Comparison of ENCODE assay signal across 10 cellular contexts in genomic region chr5:161545701-161546462, GRCh38. TPM values are rescaled to one million over a fixed set of nuclear protein-coding genes. Genes with fewer than 3 reads are reported as not detected.
DNase-seq lines count a peak whose midpoint lies in the region; ATAC-seq and TF ChIP-seq lines count a peak whose summit lies in the region.
"Had no signal": no experiment of that assay in that cellular context is flagged by ENCODE, and none has a peak within 500 bp of the region (broad histone marks: within the 10 kb centered on the region; RNA-seq: fewer than 3 reads in every experiment).

No MANE protein-coding gene starts in this region.

- H3K36me3 Mint-ChIP-seq in activated T-cell treated with anti-CD3 and anti-CD28 coated beads, Interleukin-2, amount 50 U/mL, for 72 hours (ENCODE audit: insufficient read depth in 2 of 2): peaks cover 0 to 3% of the 10 kb centered on the region in 2 donors

- peak overlapping the region; percentile 70 to 79 for H3K4me3 Mint-ChIP-seq in activated T-cell treated with anti-CD3 and anti-CD28 coated beads, Interleukin-2, amount 50 U/mL, for 72 hours

- H3K4me1 Mint-ChIP-seq in activated T-cell treated with anti-CD3 and anti-CD28 coated beads, Interleukin-2, amount 50 U/mL, for 72 hours (ENCODE audit: low read depth): peaks cover 16% of the 10 kb centered on the region

- H3K4me3 ChIP-seq in esophagus squamous epithelium (peak overlapping the region in 3 of 4 donors; percentile 36 to 61 (median 44)), testis (peak overlapping the region; percentile 31 to 64)

- no peak for ATAC-seq in activated T-cell treated with anti-CD3 and anti-CD28 coated beads, Interleukin-2, amount 50 U/mL, for 72 hours (replicated peaks in 1 of 2)
- ATAC-seq in HG03457 (IDR thresholded peaks at IDR 0.05; ENCODE audit: unreplicated experiment): peak; percentile 13
- no peak for ATAC-seq in GM21367 (IDR thresholded peaks at IDR 0.05; ENCODE audit: unreplicated experiment)

- 20 to 29% methylated on average over 10 to 13 of the region's 13 CpGs for WGBS in esophagus squamous epithelium, 2 donors
- 15 to 27% methylated on average over 13 of the region's 13 CpGs for WGBS in testis, 2 donors

- no peak overlapping the region for H3K27ac Mint-ChIP-seq in activated T-cell treated with anti-CD3 and anti-CD28 coated beads, Interleukin-2, amount 50 U/mL, for 72 hours

- H3K27me3 ChIP-seq in esophagus squamous epithelium (peaks cover 0 to 80% (median 8%) of the 10 kb centered on the region in 4 donors), testis (no peaks in the 10 kb centered on the region)

- H3K27ac ChIP-seq in esophagus squamous epithelium (no peak overlapping the region), testis (no peak overlapping the region)
- H3K27ac ChIP-seq: VCaP had no signal

- H3K36me3 ChIP-seq in esophagus squamous epithelium (no peaks in the 10 kb centered on the region), testis (ENCODE audit: low read depth, missing control alignments) (no peaks in the 10 kb centered on the region)

- H3K9me3 ChIP-seq in esophagus squamous epithelium: no peaks in the 10 kb centered on the region
- no peaks in the 10 kb centered on the region for H3K9me3 ChIP-seq in testis

- DNase-seq in activated T-cell treated with anti-CD3 and anti-CD28 coated beads, Interleukin-2, amount 50 U/mL, for 72 hours: no peak
- DNase-seq in activated T-cell treated with anti-CD3 and anti-CD28 coated beads, Interleukin-2, amount 50 U/mL, for 1 hour: no peak
- DNase-seq in esophagus squamous epithelium (lab: John Stamatoyannopoulos, UW): no peak
- DNase-seq in testis: no peak
- no peak for DNase-seq in SW 1271 (lab: John Stamatoyannopoulos, UW)
- no peak for DNase-seq in NCI-H2171 (lab: John Stamatoyannopoulos, UW)
- DNase-seq: DND-41 had no signal

- no peak for TF ChIP-seq POLR2A in esophagus squamous epithelium (IDR thresholded peaks at IDR 0.05)
- no peak for TF ChIP-seq POLR2A in testis (IDR thresholded peaks at IDR 0.05)

- peaks cover 11 to 37% (median 12%) of the 10 kb centered on the region in 3 donors for H3K4me1 ChIP-seq in esophagus squamous epithelium
- H3K4me1 ChIP-seq in testis: peaks cover 15% of the 10 kb centered on the region

- H3K9me3 Mint-ChIP-seq in activated T-cell treated with anti-CD3 and anti-CD28 coated beads, Interleukin-2, amount 50 U/mL, for 72 hours: peaks cover 0 to 2% of the 10 kb centered on the region in 2 donors

- H3K27me3 Mint-ChIP-seq in activated T-cell treated with anti-CD3 and anti-CD28 coated beads, Interleukin-2, amount 50 U/mL, for 72 hours (ENCODE audit: low read depth): peaks cover 60% of the 10 kb centered on the region

- TF ChIP-seq CTCF in esophagus squamous epithelium (IDR thresholded peaks at IDR 0.05): no peak
- TF ChIP-seq CTCF in testis (IDR thresholded peaks at IDR 0.05): no peak

- intact Hi-C loops in esophagus squamous epithelium (cut with DNase I): no loop called here
- intact Hi-C loops in testis (cut with DNase I; ENCODE audit: low total_unique reads): no loop called here

RNA-seq across cellular contexts. Expression of gene GABRB2, which starts 0.6 kb away (rescaled TPM):
- not detected for total RNA-seq in activated T-cell treated with anti-CD3 and anti-CD28 coated beads, Interleukin-2, amount 50 U/mL, for 72 hours
- total RNA-seq in esophagus squamous epithelium (under 1 TPM in 2 of 4 donors, not detected in 2; 0.19 to 0.47 TPM), testis (1 to 10 TPM; 4.0 to 4.7 TPM)
- 1.3 TPM for polyA plus RNA-seq in testis (ENCODE audit: insufficient read depth, low read depth, low replicate concordance)
